Comparison of ENCODE assay signal across 23 cellular contexts in genomic region chr12:41992692-41993215, GRCh38.
"Had no signal": no experiment of that assay in that cellular context is flagged by ENCODE, and none has a peak within 500 bp of the region (broad histone marks: within the 10 kb centered on the region; RNA-seq: fewer than 3 reads in every experiment).

No MANE protein-coding gene starts in this region.

- H3K4me1 ChIP-seq: body of pancreas, psoas muscle, suprapubic skin, transverse colon, uterus had no signal

- H3K36me3 ChIP-seq: ovary, suprapubic skin, transverse colon, uterus had no signal

- H3K4me3 ChIP-seq: body of pancreas, lung, ovary, psoas muscle, suprapubic skin, transverse colon, uterus had no signal

- DNase-seq: activated CD4-positive, alpha-beta T cell treated with anti-CD3 and anti-CD28 coated beads for 48 hours; activated CD4-positive, CD25-positive, alpha-beta regulatory T cell; activated CD8-positive, alpha-beta T cell treated with anti-CD3 and anti-CD28 coated beads for 36 hours; activated naive CD4-positive, alpha-beta T cell treated with anti-CD3 and anti-CD28 coated beads for 36 hours; activated T-cell treated with anti-CD3 and anti-CD28 coated beads, Interleukin-2, amount 50 U/mL, for 24 hours; body of pancreas; caudate nucleus; effector memory CD8-positive, alpha-beta T cell; foreskin fibroblast; hippocampal formation; islet precursor cell; ovary; psoas muscle; right cardiac atrium; stimulated activated CD4-positive, alpha-beta T cell treated with anti-CD3 and anti-CD28 coated beads, Interleukin-15, amount 100 ng/mL, for 24 hours; stimulated activated CD4-positive, alpha-beta T cell treated with anti-CD3 and anti-CD28 coated beads, Interleukin-2, amount 100 ng/mL, for 48 hours; stimulated activated naive CD8-positive, alpha-beta T cell treated with anti-CD3 and anti-CD28 coated beads, Interleukin-15, amount 100 ng/mL, for 72 hours; T-helper 9 cell; transverse colon; uterus had no signal

- H3K27me3 ChIP-seq: body of pancreas, ovary, suprapubic skin, transverse colon, uterus had no signal

- H3K9me3 ChIP-seq: body of pancreas, ovary, psoas muscle, suprapubic skin, transverse colon, uterus had no signal

- H3K27ac ChIP-seq: body of pancreas, epithelial cell of prostate, ovary, psoas muscle, suprapubic skin, transverse colon, uterus had no signal
